ENCODE assay signal across 1 cellular context in genomic region chr15:79243723-79244122, GRCh38.
TF ChIP-seq lines count a peak whose summit lies in the region.

No MANE protein-coding gene starts in this region.

TF ChIP-seq in K562, 482 proteins besides CTCF, POLR2A, EP300 and RAD21 (continued from another document):
- TF ChIP-seq, protein P1, sequence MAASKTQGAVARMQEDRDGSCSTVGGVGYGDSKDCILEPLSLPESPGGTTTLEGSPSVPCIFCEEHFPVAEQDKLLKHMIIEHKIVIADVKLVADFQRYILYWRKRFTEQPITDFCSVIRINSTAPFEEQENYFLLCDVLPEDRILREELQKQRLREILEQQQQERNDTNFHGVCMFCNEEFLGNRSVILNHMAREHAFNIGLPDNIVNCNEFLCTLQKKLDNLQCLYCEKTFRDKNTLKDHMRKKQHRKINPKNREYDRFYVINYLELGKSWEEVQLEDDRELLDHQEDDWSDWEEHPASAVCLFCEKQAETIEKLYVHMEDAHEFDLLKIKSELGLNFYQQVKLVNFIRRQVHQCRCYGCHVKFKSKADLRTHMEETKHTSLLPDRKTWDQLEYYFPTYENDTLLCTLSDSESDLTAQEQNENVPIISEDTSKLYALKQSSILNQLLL (CRISPR knock-in tag; IDR thresholded peaks at IDR 0.05; ENCODE audit: borderline replicate concordance): no peak
- no peak for TF ChIP-seq TCF7L2 (IDR thresholded peaks at IDR 0.05; ENCODE audit: low read depth, low read length)
